ENCODE assay signal across 26 cellular contexts in genomic region chr14:24156840-24157239, GRCh38. TPM values are rescaled to one million over a fixed set of nuclear protein-coding genes. Genes with fewer than 3 reads are reported as not detected.
A peak's percentile ranks its signal among the peaks of the same experiment; 100 is the strongest.
DNase-seq lines count a peak whose midpoint lies in the region; ATAC-seq and TF ChIP-seq lines count a peak whose summit lies in the region.
"Had no signal": no experiment of that assay in that cellular context is flagged by ENCODE, and none has a peak within 500 bp of the region (broad histone marks: within the 10 kb centered on the region; RNA-seq: fewer than 3 reads in every experiment).

No MANE protein-coding gene starts in this region.

- no peak overlapping the region for H3K4me3 Mint-ChIP-seq in activated T-cell treated with anti-CD3 and anti-CD28 coated beads, Interleukin-2, amount 50 U/mL, for 72 hours
- H3K4me3 Mint-ChIP-seq in T-helper 17 cell: no peak overlapping the region
- H3K4me3 Mint-ChIP-seq in activated naive CD8-positive, alpha-beta T cell treated with anti-CD3 and anti-CD28 coated beads, Interleukin-2, amount 50 U/mL, for 24 hours: no peak overlapping the region
- H3K4me3 Mint-ChIP-seq: natural killer cell treated with Interleukin-12 subunit alpha and Interleukin-12 subunit beta and Interleukin-15 and Interleukin-18, amount 100 ng/mL, for 72 hours had no signal

- H3K27ac Mint-ChIP-seq in activated T-cell treated with anti-CD3 and anti-CD28 coated beads, Interleukin-2, amount 50 U/mL, for 72 hours: peak overlapping the region; percentile 7
- H3K27ac Mint-ChIP-seq in T-helper 17 cell: peak overlapping the region; percentile 81
- peak overlapping the region; percentile 69 for H3K27ac Mint-ChIP-seq in activated naive CD8-positive, alpha-beta T cell treated with anti-CD3 and anti-CD28 coated beads, Interleukin-2, amount 50 U/mL, for 24 hours

- no peaks in the 10 kb centered on the region for H3K9me3 ChIP-seq in T-helper 17 cell (ENCODE audit: control insufficient read depth, low read length, poor library complexity, severe bottlenecking)
- no peaks in the 10 kb centered on the region for H3K9me3 ChIP-seq in spleen
- H3K9me3 ChIP-seq: BLaER1, breast epithelium, ovary, transverse colon had no signal

- no peak for ATAC-seq in activated T-cell treated with anti-CD3 and anti-CD28 coated beads, Interleukin-2, amount 50 U/mL, for 72 hours (replicated peaks in 1 of 2)
- ATAC-seq in T-helper 17 cell: no peak
- ATAC-seq in activated naive CD8-positive, alpha-beta T cell treated with anti-CD3 and anti-CD28 coated beads, Interleukin-2, amount 50 U/mL, for 24 hours: no peak
- ATAC-seq: natural killer cell treated with Interleukin-12 subunit alpha and Interleukin-12 subunit beta and Interleukin-15 and Interleukin-18, amount 100 ng/mL, for 72 hours; Panc1 had no signal

- H3K4me1 Mint-ChIP-seq in activated T-cell treated with anti-CD3 and anti-CD28 coated beads, Interleukin-2, amount 50 U/mL, for 72 hours (ENCODE audit: low read depth): peaks cover 20% of the 10 kb centered on the region
- peaks cover 18% of the 10 kb centered on the region for H3K4me1 Mint-ChIP-seq in T-helper 17 cell
- H3K4me1 Mint-ChIP-seq in activated naive CD8-positive, alpha-beta T cell treated with anti-CD3 and anti-CD28 coated beads, Interleukin-2, amount 50 U/mL, for 24 hours: peaks cover 15% of the 10 kb centered on the region

- H3K36me3 Mint-ChIP-seq in activated T-cell treated with anti-CD3 and anti-CD28 coated beads, Interleukin-2, amount 50 U/mL, for 72 hours (ENCODE audit: insufficient read depth in 2 of 2): peaks cover 14% of the 10 kb centered on the region in 2 donors
- H3K36me3 Mint-ChIP-seq in T-helper 17 cell (ENCODE audit: low read depth): peaks cover 9% of the 10 kb centered on the region
- peaks cover 47% of the 10 kb centered on the region for H3K36me3 Mint-ChIP-seq in activated naive CD8-positive, alpha-beta T cell treated with anti-CD3 and anti-CD28 coated beads, Interleukin-2, amount 50 U/mL, for 24 hours (ENCODE audit: low read depth)

- WGBS in spleen, 5 donors: 86 to 93% (median 87%) methylated on average over 1 of the region's 1 CpG

- H3K4me1 ChIP-seq in spleen: peaks cover 8 to 61% (median 33%) of the 10 kb centered on the region in 6 donors
- H3K4me1 ChIP-seq: breast epithelium had no signal

- H3K9me3 Mint-ChIP-seq in activated T-cell treated with anti-CD3 and anti-CD28 coated beads, Interleukin-2, amount 50 U/mL, for 72 hours: no peaks in the 10 kb centered on the region
- no peaks in the 10 kb centered on the region for H3K9me3 Mint-ChIP-seq in activated naive CD8-positive, alpha-beta T cell treated with anti-CD3 and anti-CD28 coated beads, Interleukin-2, amount 50 U/mL, for 24 hours
- H3K9me3 Mint-ChIP-seq: natural killer cell treated with Interleukin-12 subunit alpha and Interleukin-12 subunit beta and Interleukin-15 and Interleukin-18, amount 100 ng/mL, for 72 hours had no signal

- intact Hi-C loops in spleen (cut with DNase I; ENCODE audit: low total_unique reads): no loop called here

- H3K27me3 ChIP-seq in spleen (replicated peaks in 1 of 7): no peaks in the 10 kb centered on the region
- H3K27me3 ChIP-seq: BLaER1, breast epithelium, ovary, transverse colon had no signal

- H3K27me3 Mint-ChIP-seq in activated T-cell treated with anti-CD3 and anti-CD28 coated beads, Interleukin-2, amount 50 U/mL, for 72 hours (ENCODE audit: low read depth): no peaks in the 10 kb centered on the region
- H3K27me3 Mint-ChIP-seq in T-helper 17 cell: no peaks in the 10 kb centered on the region
- peaks cover 2% of the 10 kb centered on the region for H3K27me3 Mint-ChIP-seq in activated naive CD8-positive, alpha-beta T cell treated with anti-CD3 and anti-CD28 coated beads, Interleukin-2, amount 50 U/mL, for 24 hours
- H3K27me3 Mint-ChIP-seq: natural killer cell treated with Interleukin-12 subunit alpha and Interleukin-12 subunit beta and Interleukin-15 and Interleukin-18, amount 100 ng/mL, for 72 hours had no signal

- peaks cover 0 to 91% (median 82%) of the 10 kb centered on the region in 6 donors for H3K36me3 ChIP-seq in spleen
- H3K36me3 ChIP-seq: ovary had no signal

- H3K4me3 ChIP-seq in spleen: no peak overlapping the region
- H3K4me3 ChIP-seq: BLaER1, breast epithelium, ovary, skin epidermis, transverse colon had no signal

- no peak for TF ChIP-seq CTCF in spleen (IDR thresholded peaks at IDR 0.05 in 8 of 11, conservative IDR thresholded peaks at IDR 0.05 in 3 of 11)

- H3K27ac ChIP-seq in spleen: peak overlapping the region in 7 of 8 donors; percentile 21 to 84 (median 69)
- no peak overlapping the region for H3K27ac ChIP-seq in caudate nucleus (ENCODE audit: low read depth, low read length)
- H3K27ac ChIP-seq: BLaER1, ovary, transverse colon had no signal

- no peak for DNase-seq in activated T-cell treated with anti-CD3 and anti-CD28 coated beads, Interleukin-2, amount 50 U/mL, for 72 hours
- no peak for DNase-seq in activated T-cell treated with anti-CD3 and anti-CD28 coated beads, Interleukin-2, amount 50 U/mL, for 48 hours
- DNase-seq in T-helper 17 cell (no peak), spleen (no peak), DMS114 treated with DMSO at 0.1 percent for 48 hours (lab: John Stamatoyannopoulos, UW; ENCODE audit: unreplicated experiment) (no peak), caudate nucleus (lab: John Stamatoyannopoulos, UW) (no peak)
- no peak for DNase-seq in activated naive CD8-positive, alpha-beta T cell treated with anti-CD3 and anti-CD28 coated beads, Interleukin-2, amount 50 U/mL, for 24 hours
- DNase-seq: DMS79 treated with DMSO at 0.1 percent for 48 hours; effector CD8-positive, alpha-beta T cell; erythroblast; GF-D8; H7; kidney; midbrain; NCI-H1092 treated with DMSO at 0.1 percent for 48 hours; NCI-H1930; NCI-H526; ovary; SIG-M5; SW 1271; transverse colon had no signal

- TF ChIP-seq POLR2A in spleen (IDR thresholded peaks at IDR 0.05): no peak

RNA-seq across cellular contexts. Expression of gene IRF9, which starts 4.2 kb away (rescaled TPM):
- 100 to 1,000 TPM; 245 to 263 TPM for total RNA-seq in activated T-cell treated with anti-CD3 and anti-CD28 coated beads, Interleukin-2, amount 50 U/mL, for 72 hours
- 100 to 1,000 TPM; 172 to 230 TPM for total RNA-seq in T-helper 17 cell
- total RNA-seq in spleen: 100 to 1,000 TPM; 122 to 265 (median 218) TPM
- 100 to 1,000 TPM in 2 of 3 donors, 10 to 100 TPM in 1; 85.8 to 166 (median 118) TPM for polyA plus RNA-seq in spleen

RNA-seq across cellular contexts. Expression of gene RNF31, which starts 9.5 kb away (rescaled TPM):
- total RNA-seq in activated T-cell treated with anti-CD3 and anti-CD28 coated beads, Interleukin-2, amount 50 U/mL, for 72 hours: 10 to 100 TPM; 88.7 to 90.6 TPM
- 10 to 100 TPM; 85.8 to 98.3 TPM for total RNA-seq in T-helper 17 cell
- total RNA-seq in spleen: 100 to 1,000 TPM in 3 of 7 donors, 10 to 100 TPM in 4; 61.9 to 113 (median 96.9) TPM
- 100 to 1,000 TPM in 2 of 3 donors, 10 to 100 TPM in 1; 56.5 to 148 (median 122) TPM for polyA plus RNA-seq in spleen

RNA-seq across cellular contexts. Expression of gene PSME2, which starts 10.4 kb away (rescaled TPM):
- total RNA-seq in activated T-cell treated with anti-CD3 and anti-CD28 coated beads, Interleukin-2, amount 50 U/mL, for 72 hours: 100 to 1,000 TPM; 369 to 376 TPM
- total RNA-seq in T-helper 17 cell (100 to 1,000 TPM; 134 to 141 TPM), spleen (100 to 1,000 TPM in 5 of 7 donors, 10 to 100 TPM in 2; 80.0 to 295 (median 189) TPM)
- 100 to 1,000 TPM; 337 to 509 (median 433) TPM for polyA plus RNA-seq in spleen

RNA-seq across cellular contexts. Expression of gene REC8, which starts 15.0 kb away (rescaled TPM):
- 10 to 100 TPM; 48.0 to 57.9 TPM for total RNA-seq in activated T-cell treated with anti-CD3 and anti-CD28 coated beads, Interleukin-2, amount 50 U/mL, for 72 hours
- total RNA-seq in T-helper 17 cell: 10 to 100 TPM; 66.3 to 94.8 TPM
- 10 to 100 TPM; 23.5 to 51.6 (median 38.0) TPM for total RNA-seq in spleen
- polyA plus RNA-seq in spleen: 10 to 100 TPM; 23.6 to 48.0 (median 43.1) TPM

RNA-seq across cellular contexts. Expression of gene EMC9, which starts 15.4 kb away (rescaled TPM):
- 10 to 100 TPM; 38.0 to 56.5 TPM for total RNA-seq in activated T-cell treated with anti-CD3 and anti-CD28 coated beads, Interleukin-2, amount 50 U/mL, for 72 hours
- total RNA-seq in T-helper 17 cell: 1 to 10 TPM; 8.3 to 9.7 TPM
- 10 to 100 TPM; 17.7 to 27.3 (median 19.9) TPM for total RNA-seq in spleen
- 10 to 100 TPM; 25.4 to 50.6 (median 48.5) TPM for polyA plus RNA-seq in spleen

Comparison
In these comparisons a context has a peak if more than half of its experiments do, and no peak if none do; other contexts are left out.
1. H3K27ac Mint-ChIP-seq: peak in every context shown above with its lines; median percentile 81 in T-helper 17 cell; 69 in activated naive CD8-positive, alpha-beta T cell treated with anti-CD3 and anti-CD28 coated beads, Interleukin-2, amount 50 U/mL, for 24 hours; 7 in activated T-cell treated with anti-CD3 and anti-CD28 coated beads, Interleukin-2, amount 50 U/mL, for 72 hours.